ENCODE assay signal across 16 cellular contexts in the genomic region with DNA sequence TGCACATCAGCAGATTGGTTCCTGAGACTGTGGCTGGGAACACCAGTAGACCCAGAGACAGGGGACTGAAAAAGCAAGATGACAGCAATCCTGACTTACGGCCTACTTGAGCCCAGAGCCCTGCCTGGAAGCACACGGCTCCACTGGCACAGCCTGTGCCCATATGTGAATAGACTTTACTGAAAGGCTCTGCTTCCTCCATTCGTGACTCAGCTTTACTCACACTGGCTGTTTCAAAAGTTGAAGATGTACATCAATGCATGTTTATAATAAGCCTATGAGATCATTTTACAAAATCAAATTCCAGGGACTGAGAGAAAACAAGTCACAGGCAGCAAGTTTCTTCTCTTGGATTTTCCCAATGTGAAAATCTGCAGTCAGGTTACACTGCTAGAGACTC.
A peak's percentile ranks its signal among the peaks of the same experiment; 100 is the strongest.
DNase-seq lines count a peak whose midpoint lies in the region; ATAC-seq and TF ChIP-seq lines count a peak whose summit lies in the region.
"Had no signal": no experiment of that assay in that cellular context is flagged by ENCODE, and none has a peak within 500 bp of the region (broad histone marks: within the 10 kb centered on the region; RNA-seq: fewer than 3 reads in every experiment).

No MANE protein-coding gene starts in this region.

- H3K36me3 ChIP-seq in subcutaneous abdominal adipose tissue (ENCODE audit: control insufficient read depth in 5 of 5, insufficient read depth in 5 of 5, low read length in 5 of 5) (no peaks in the 10 kb centered on the region), right atrium auricular region (no peaks in the 10 kb centered on the region)
- H3K36me3 ChIP-seq: upper lobe of left lung had no signal

- peak overlapping the region in 3 of 5 donors; percentile 12 to 48 (median 28) for H3K9ac ChIP-seq in subcutaneous abdominal adipose tissue (ENCODE audit: low read length in 5 of 5)

- H3K36me3 Mint-ChIP-seq in effector memory CD8-positive, alpha-beta T cell (ENCODE audit: insufficient read depth), result no peaks in the 10 kb centered on the region
- H3K36me3 Mint-ChIP-seq: activated naive CD4-positive, alpha-beta T cell treated with anti-CD3 and anti-CD28 coated beads, Interleukin-2, amount 50 U/mL, for 72 hours had no signal

- intact Hi-C loops in sciatic nerve (cut with DNase I), result no loop called here

- H3K27ac Mint-ChIP-seq in effector memory CD8-positive, alpha-beta T cell, result no peak overlapping the region
- H3K27ac Mint-ChIP-seq: activated CD4-positive, alpha-beta T cell treated with anti-CD3 and anti-CD28 coated beads, Interleukin-2, amount 10 ng/mL, durations not matched to agents 24 days and 14 days; nephron progenitor cell had no signal

- H3K4me1 Mint-ChIP-seq in effector memory CD8-positive, alpha-beta T cell (ENCODE audit: low read depth in 2 of 2), result no peaks in the 10 kb centered on the region
- H3K4me1 Mint-ChIP-seq: activated CD4-positive, alpha-beta T cell treated with anti-CD3 and anti-CD28 coated beads, Interleukin-2, amount 10 ng/mL, durations not matched to agents 24 days and 14 days had no signal

- H3K27me3 ChIP-seq in subcutaneous abdominal adipose tissue (ENCODE audit: control insufficient read depth in 5 of 5, insufficient read depth in 4 of 5, low read length in 5 of 5) (no peaks in the 10 kb centered on the region), right atrium auricular region (no peaks in the 10 kb centered on the region)
- H3K27me3 ChIP-seq: upper lobe of left lung had no signal

- no peaks in the 10 kb centered on the region for H3K9me3 Mint-ChIP-seq in effector memory CD8-positive, alpha-beta T cell
- H3K9me3 Mint-ChIP-seq: activated CD4-positive, alpha-beta T cell treated with anti-CD3 and anti-CD28 coated beads, Interleukin-2, amount 10 ng/mL, durations not matched to agents 24 days and 14 days; activated naive CD4-positive, alpha-beta T cell treated with anti-CD3 and anti-CD28 coated beads, Interleukin-2, amount 50 U/mL, for 72 hours; nephron progenitor cell had no signal

- no peaks in the 10 kb centered on the region for H3K9me3 ChIP-seq in subcutaneous abdominal adipose tissue (ENCODE audit: control insufficient read depth in 5 of 5, low read length in 5 of 5)
- H3K9me3 ChIP-seq in right atrium auricular region, result no peaks in the 10 kb centered on the region
- H3K9me3 ChIP-seq: upper lobe of left lung had no signal

- peak; percentile 97 for DNase-seq in HCEC 1CT
- DNase-seq in brain pericyte (ENCODE audit: low read depth, low spot score), result peak; percentile 51
- peak; percentile 13 for DNase-seq in inferior parietal cortex (ENCODE audit: extremely low spot score)
- DNase-seq in right atrium auricular region (ENCODE audit: low spot score), result no peak
- DNase-seq in sciatic nerve (ENCODE audit: low spot score), result no peak
- no peak for DNase-seq in effector memory CD8-positive, alpha-beta T cell
- DNase-seq: activated CD4-positive, alpha-beta T cell treated with anti-CD3 and anti-CD28 coated beads, Interleukin-2, amount 10 ng/mL, durations not matched to agents 24 days and 14 days; DMS79 treated with DMSO at 0.1 percent for 48 hours; nephron progenitor cell; OCI-M1; stimulated activated CD4-positive, alpha-beta T cell treated with anti-CD3 and anti-CD28 coated beads, Interleukin-4, amount 100 ng/mL, for 24 hours; upper lobe of left lung had no signal

- H3K27ac ChIP-seq in subcutaneous abdominal adipose tissue (ENCODE audit: low read depth, low read length) (peak overlapping the region; percentile 78), right atrium auricular region (no peak overlapping the region)
- H3K27ac ChIP-seq: HL-60 had no signal

- TF ChIP-seq CTCF in right atrium auricular region (IDR thresholded peaks at IDR 0.05), result no peak

- no peak overlapping the region for H3K4me3 Mint-ChIP-seq in effector memory CD8-positive, alpha-beta T cell
- H3K4me3 Mint-ChIP-seq: activated CD4-positive, alpha-beta T cell treated with anti-CD3 and anti-CD28 coated beads, Interleukin-2, amount 10 ng/mL, durations not matched to agents 24 days and 14 days; nephron progenitor cell had no signal

- H3K4me1 ChIP-seq in subcutaneous abdominal adipose tissue (ENCODE audit: control insufficient read depth in 5 of 5, insufficient read depth in 5 of 5, low read length in 5 of 5), result peaks cover 7 to 53% (median 42%) of the 10 kb centered on the region in 5 donors
- H3K4me1 ChIP-seq in right atrium auricular region, result peaks cover 0 to 19% of the 10 kb centered on the region in 2 donors

- peaks cover 48 to 54% of the 10 kb centered on the region in 2 donors for H3K27me3 Mint-ChIP-seq in effector memory CD8-positive, alpha-beta T cell

- no peak for ATAC-seq in GM21526 (IDR thresholded peaks at IDR 0.05; ENCODE audit: low FRiP score, unreplicated experiment)
- no peak for ATAC-seq in sciatic nerve
- ATAC-seq in effector memory CD8-positive, alpha-beta T cell (replicated peaks), result no peak
- ATAC-seq: activated naive CD4-positive, alpha-beta T cell treated with anti-CD3 and anti-CD28 coated beads, Interleukin-2, amount 50 U/mL, for 72 hours had no signal

- H3K4me3 ChIP-seq in subcutaneous abdominal adipose tissue (ENCODE audit: low read depth in 1 of 5, low read length in 5 of 5) (no peak overlapping the region), right atrium auricular region (no peak overlapping the region)
- H3K4me3 ChIP-seq: upper lobe of left lung had no signal

Comparison
In these comparisons a context has a peak if more than half of its experiments do, and no peak if none do; other contexts are left out.
1. DNase-seq: peak in HCEC 1CT (single experiment), brain pericyte (single experiment) and inferior parietal cortex (single experiment); none in right atrium auricular region (single experiment), sciatic nerve (single experiment) and effector memory CD8-positive, alpha-beta T cell (0 of 3).